ENCODE assay signal across 8 cellular contexts in genomic region chr3:13282986-13283876, GRCh38.
DNase-seq lines count a peak whose midpoint lies in the region; ATAC-seq and TF ChIP-seq lines count a peak whose summit lies in the region.

No MANE protein-coding gene starts in this region.

- H3K4me1 ChIP-seq in cardiac muscle cell (ENCODE audit: low read depth) (no peaks in the 10 kb centered on the region), sigmoid colon (peaks cover 0 to 15% (median 13%) of the 10 kb centered on the region in 4 donors)

- H3K27ac ChIP-seq in WERI-Rb-1 (peak overlapping the region; percentile 94), cardiac muscle cell (no peak overlapping the region), sigmoid colon (no peak overlapping the region)

- H3K27me3 ChIP-seq in WERI-Rb-1 (ENCODE audit: insufficient read depth, low read depth, severe bottlenecking) = no peaks in the 10 kb centered on the region
- H3K27me3 ChIP-seq in cardiac muscle cell = peaks cover 23% of the 10 kb centered on the region
- peaks cover 31 to 67% (median 44%) of the 10 kb centered on the region in 3 donors for H3K27me3 ChIP-seq in sigmoid colon

- TF ChIP-seq CTCF in WERI-Rb-1 (IDR thresholded peaks at IDR 0.05; ENCODE audit: low read depth, low read length) = peak; percentile 59
- peak; percentile 29 for TF ChIP-seq CTCF in cardiac muscle cell (IDR thresholded peaks at IDR 0.05; ENCODE audit: low read depth, low read length)
- TF ChIP-seq CTCF in sigmoid colon (IDR thresholded peaks at IDR 0.05) = no peak

- no peaks in the 10 kb centered on the region for H3K36me3 ChIP-seq in WERI-Rb-1
- H3K36me3 ChIP-seq in cardiac muscle cell = no peaks in the 10 kb centered on the region
- H3K36me3 ChIP-seq in sigmoid colon = no peaks in the 10 kb centered on the region

- ATAC-seq in GM19328 (IDR thresholded peaks at IDR 0.05; ENCODE audit: unreplicated experiment) (no peak), GM18909 (IDR thresholded peaks at IDR 0.05; ENCODE audit: poor library complexity, unreplicated experiment) (no peak)

- intact Hi-C loops in sigmoid colon (cut with DNase I) = no loop called here

- TF ChIP-seq EP300 in sigmoid colon (IDR thresholded peaks at IDR 0.05) = no peak

- TF ChIP-seq POLR2A in sigmoid colon (IDR thresholded peaks at IDR 0.05) = no peak

- H3K4me3 ChIP-seq in WERI-Rb-1 (ENCODE audit: low read depth, low read length) (peak overlapping the region; percentile 71), cardiac muscle cell (peak overlapping the region; percentile 44), sigmoid colon (peak overlapping the region in 3 of 4 donors; percentile 43 to 47 (median 47))

- peak; percentile 32 for DNase-seq in stimulated activated CD4-positive, alpha-beta T cell treated with anti-CD3 and anti-CD28 coated beads, Interleukin-12 subunit alpha, Interleukin-12 subunit beta, amount 100 ng/mL, for 4 hours
- DNase-seq in stimulated activated CD4-positive, alpha-beta T cell treated with anti-CD3 and anti-CD28 coated beads, Interleukin-2, amount 100 ng/mL, for 48 hours = no peak
- DNase-seq in WERI-Rb-1 (peak; percentile 84), cardiac muscle cell (ENCODE audit: low read depth in 1 of 2, low spot score in 1 of 2) (peak in 1 of 2 donors; percentile 72), sigmoid colon (peak; percentile 58), SK-N-DZ (ENCODE audit: low spot score) (no peak)

- 3 to 4% methylated on average over 93 of the region's 93 CpGs for WGBS in sigmoid colon, 2 donors

- peaks cover 7% of the 10 kb centered on the region for H3K9me3 ChIP-seq in WERI-Rb-1 (ENCODE audit: severe bottlenecking)
- H3K9me3 ChIP-seq in cardiac muscle cell (ENCODE audit: low read depth) = no peaks in the 10 kb centered on the region
- peaks cover 0 to 12% (median 8%) of the 10 kb centered on the region in 4 donors for H3K9me3 ChIP-seq in sigmoid colon

Comparison
In these comparisons a context has a peak if more than half of its experiments do, and no peak if none do; other contexts are left out.
1. DNase-seq: peak in stimulated activated CD4-positive, alpha-beta T cell treated with anti-CD3 and anti-CD28 coated beads, Interleukin-12 subunit alpha, Interleukin-12 subunit beta, amount 100 ng/mL, for 4 hours (single experiment), WERI-Rb-1 (single experiment) and sigmoid colon (single experiment); none in stimulated activated CD4-positive, alpha-beta T cell treated with anti-CD3 and anti-CD28 coated beads, Interleukin-2, amount 100 ng/mL, for 48 hours (0 of 2) and SK-N-DZ (single experiment).
2. CTCF ChIP-seq: peak in WERI-Rb-1 (single experiment) and cardiac muscle cell (single experiment); none in sigmoid colon (0 of 4).
3. Peak in every context shown above with its lines, with median percentiles within 50 percentile points of each other: H3K4me3 ChIP-seq.